11 cellular contexts compared by ENCODE assay signal in the genomic region with DNA sequence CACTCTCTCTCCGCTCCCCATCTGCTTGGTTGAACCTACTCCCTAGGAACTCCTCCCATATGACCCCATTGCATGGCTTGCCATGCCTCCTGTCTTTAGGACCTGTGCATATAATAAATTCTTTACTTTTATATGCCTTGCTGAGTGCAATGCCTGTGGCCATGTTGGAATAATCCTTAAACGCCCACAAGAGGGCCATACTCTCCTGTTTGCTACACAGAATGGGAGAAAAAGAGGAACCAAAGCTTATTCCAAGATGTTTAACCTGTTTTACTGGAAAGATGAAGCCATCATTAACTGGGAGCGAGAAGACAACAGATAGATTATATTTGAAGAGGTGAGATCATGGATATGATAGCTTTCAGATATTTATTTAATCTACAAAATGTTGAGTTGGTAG.
DNase-seq lines count a peak whose midpoint lies in the region; ATAC-seq and TF ChIP-seq lines count a peak whose summit lies in the region.
"Had no signal": no experiment of that assay in that cellular context is flagged by ENCODE, and none has a peak within 500 bp of the region (broad histone marks: within the 10 kb centered on the region; RNA-seq: fewer than 3 reads in every experiment).

No MANE protein-coding gene starts in this region.

- H3K4me3 ChIP-seq in BE2C (ENCODE audit: low read depth, low read length) (no peak overlapping the region), HFF-Myc (replicated peaks; ENCODE audit: low read depth, low read length) (no peak overlapping the region), sigmoid colon (no peak overlapping the region)

- intact Hi-C loops in sigmoid colon (cut with DNase I), result no loop called here

- H3K4me1 ChIP-seq in BE2C, result peaks cover 7% of the 10 kb centered on the region
- H3K4me1 ChIP-seq in sigmoid colon, result peaks cover 0 to 1% (median under 1%) of the 10 kb centered on the region in 4 donors

- no peak for TF ChIP-seq EP300 in sigmoid colon (IDR thresholded peaks at IDR 0.05)

- H3K27me3 ChIP-seq in BE2C (no peaks in the 10 kb centered on the region), sigmoid colon (no peaks in the 10 kb centered on the region)

- no peaks in the 10 kb centered on the region for H3K36me3 ChIP-seq in BE2C
- no peaks in the 10 kb centered on the region for H3K36me3 ChIP-seq in sigmoid colon

- no peak for ATAC-seq in HG03196 (IDR thresholded peaks at IDR 0.05; ENCODE audit: unreplicated experiment)
- ATAC-seq: stimulated activated effector memory CD8-positive, alpha-beta T cell treated with anti-CD3 and anti-CD28 coated beads, Interleukin-12 subunit alpha, Interleukin-12 subunit beta, amount 100 ng/mL, for 72 hours had no signal

- peak; percentile 70 for TF ChIP-seq CTCF in BE2C (IDR thresholded peaks at IDR 0.05; ENCODE audit: low read depth, low read length)
- TF ChIP-seq CTCF in HFF-Myc (IDR thresholded peaks at IDR 0.05; ENCODE audit: low read depth, low read length, missing control alignments), result peak; percentile 34
- TF ChIP-seq CTCF in sigmoid colon (IDR thresholded peaks at IDR 0.05), result no peak

- 42 to 71% methylated on average over 3 of the region's 3 CpGs for WGBS in sigmoid colon, 2 donors

- H3K27ac ChIP-seq in sigmoid colon, result no peak overlapping the region

- H3K9me3 ChIP-seq in BE2C, result no peaks in the 10 kb centered on the region
- no peaks in the 10 kb centered on the region for H3K9me3 ChIP-seq in sigmoid colon

- DNase-seq in BE2C (no peak), HFF-Myc (ENCODE audit: extremely low read depth, low read depth) (no peak), SK-N-DZ (ENCODE audit: low spot score) (peak; percentile 23), iPS-NIHi7 (ENCODE audit: extremely low spot score) (peak; percentile 18), sigmoid colon (no peak), HuH-7.5 (ENCODE audit: low spot score) (no peak)
- DNase-seq in activated CD8-positive, alpha-beta memory T cell treated with anti-CD3 and anti-CD28 coated beads, Interleukin-2, amount 50 U/mL, for 48 hours, result no peak
- DNase-seq: amygdala, NCI-H1436 treated with DMSO at 0.1 percent for 48 hours had no signal

- no peak for TF ChIP-seq POLR2A in sigmoid colon (IDR thresholded peaks at IDR 0.05)

Comparison
In these comparisons a context has a peak if more than half of its experiments do, and no peak if none do; other contexts are left out.
1. DNase-seq: peak in SK-N-DZ (single experiment) and iPS-NIHi7 (single experiment); none in BE2C (single experiment), HFF-Myc (single experiment), sigmoid colon (single experiment), HuH-7.5 (single experiment) and activated CD8-positive, alpha-beta memory T cell treated with anti-CD3 and anti-CD28 coated beads, Interleukin-2, amount 50 U/mL, for 48 hours (single experiment).
2. CTCF ChIP-seq: peak in BE2C (single experiment) and HFF-Myc (single experiment); none in sigmoid colon (0 of 4).